11 cellular contexts compared by ENCODE assay signal in the genomic region with DNA sequence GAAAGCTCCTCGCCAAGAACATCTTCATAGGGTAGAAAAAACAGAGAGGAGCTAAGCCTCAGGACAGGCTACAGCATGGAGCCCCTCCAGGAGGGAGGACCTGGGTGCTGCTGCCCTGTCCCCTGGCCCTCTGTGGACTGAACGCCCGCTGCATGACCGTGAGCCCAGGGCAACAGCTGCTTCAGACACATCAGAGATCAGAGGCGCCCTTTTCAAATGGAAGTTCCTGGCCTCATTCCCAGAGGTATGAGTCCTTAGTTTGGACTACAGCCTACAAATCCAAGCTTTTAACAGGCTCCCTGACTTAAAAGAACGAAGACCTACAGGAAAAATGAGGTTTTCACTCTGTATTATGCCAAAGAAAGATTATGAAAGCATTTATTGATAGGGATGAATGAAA. TPM values are rescaled to one million over a fixed set of nuclear protein-coding genes. Genes with fewer than 3 reads are reported as not detected.
DNase-seq lines count a peak whose midpoint lies in the region; ATAC-seq, FAIRE-seq and TF ChIP-seq lines count a peak whose summit lies in the region.
"Had no signal": no experiment of that assay in that cellular context is flagged by ENCODE, and none has a peak within 500 bp of the region (broad histone marks: within the 10 kb centered on the region; RNA-seq: fewer than 3 reads in every experiment).

No MANE protein-coding gene starts in this region.

- H3K4me3 ChIP-seq in A549 (no peak overlapping the region), bronchial epithelial cell (ENCODE audit: low read depth, low read length) (no peak overlapping the region), right lobe of liver (no peak overlapping the region)
- H3K4me3 ChIP-seq: uterus had no signal

- no peak overlapping the region for H3K27ac ChIP-seq in A549
- H3K27ac ChIP-seq in right lobe of liver: no peak overlapping the region
- H3K27ac ChIP-seq: uterus had no signal

- CTCF ChIA-PET in A549 (lab: Yijun Ruan, JAX): interaction anchor here (0.7 to 2.9 kb wide), 2 partner anchors 13 to 556 kb away, joined by 3 to 15 read pairs; no protein-coding TSS in a partner anchor

- no peaks in the 10 kb centered on the region for H3K27me3 ChIP-seq in bronchial epithelial cell (ENCODE audit: control insufficient read depth, insufficient read depth, low read length)
- no peaks in the 10 kb centered on the region for H3K27me3 ChIP-seq in right lobe of liver
- H3K27me3 ChIP-seq: BE2C, uterus had no signal

- H3K9me3 ChIP-seq in A549 (peaks cover 12% of the 10 kb centered on the region), right lobe of liver (no peaks in the 10 kb centered on the region)
- H3K9me3 ChIP-seq: BE2C had no signal

- no peaks in the 10 kb centered on the region for H3K36me3 ChIP-seq in bronchial epithelial cell (ENCODE audit: control insufficient read depth, insufficient read depth, low read length)
- H3K36me3 ChIP-seq in right lobe of liver: no peaks in the 10 kb centered on the region
- H3K36me3 ChIP-seq: BE2C, uterus had no signal

- intact Hi-C loops in right lobe of liver (cut with DNase I): no loop called here

- H3K4me1 ChIP-seq in A549 (peaks cover 6% of the 10 kb centered on the region; the same call in 1 of the 3 replicates), right lobe of liver (no peaks in the 10 kb centered on the region)
- H3K4me1 ChIP-seq: BE2C, uterus had no signal

- ATAC-seq in A549 (peak; percentile 64 to 73), right lobe of liver (peak in 3 of 4 donors; percentile 13 to 23 (median 19)), GM18867 (IDR thresholded peaks at IDR 0.05; ENCODE audit: unreplicated experiment) (no peak), GM21390 (IDR thresholded peaks at IDR 0.05; ENCODE audit: unreplicated experiment) (no peak)

- H3K4me2 ChIP-seq in A549: peak overlapping the region; percentile 52

- DNase-seq in A549 (ENCODE audit: low read depth in 1 of 2, low spot score in 1 of 2) (peak in 1 of 2 experiments; percentile 22), HPDE6-E6E7 (ENCODE audit: extremely low spot score) (peak; percentile 41), bronchial epithelial cell (ENCODE audit: low read depth) (peak; percentile 88), right lobe of liver (no peak), middle frontal gyrus (ENCODE audit: extremely low spot score, low spot score) (no peak), MV-4-11 (lab: John Stamatoyannopoulos, UW) (no peak)
- DNase-seq: BE2C, nephron progenitor cell had no signal

- TF ChIP-seq CTCF in A549 (IDR thresholded peaks at IDR 0.05) (no peak), bronchial epithelial cell (IDR thresholded peaks at IDR 0.05; ENCODE audit: insufficient read depth, low read length, severe bottlenecking) (no peak), right lobe of liver (IDR thresholded peaks at IDR 0.05) (no peak)

- WGBS in A549 (ENCODE audit: missing lambda C conversion rate): 29% methylated on average over 6 of the region's 6 CpGs
- 72% methylated on average over 2 of the region's 6 CpGs for WGBS in right lobe of liver (ENCODE audit: insufficient coverage, low coverage, low lambda C conversion rate, missing lambda C conversion rate)

- TF ChIP-seq EP300 in A549 (IDR thresholded peaks at IDR 0.05): no peak

- TF ChIP-seq POLR2A in A549 (IDR thresholded peaks at IDR 0.05; ENCODE audit: low read length) (no peak), right lobe of liver (IDR thresholded peaks at IDR 0.05) (no peak)

- no peak for TF ChIP-seq RAD21 in A549 (conservative IDR thresholded peaks at IDR 0.05 in 1 of 2, IDR thresholded peaks at IDR 0.05 in 1 of 2)

- POLR2A ChIA-PET in A549 (lab: Yijun Ruan, JAX): interaction anchor here (1.5 kb wide), 1 partner anchor 48 kb away, joined by 14 read pairs; a partner anchor contains a TSS

- FAIRE-seq in A549 (lab: Jason Lieb, UNC) (no peak), bronchial epithelial cell (lab: Jason Lieb, UNC) (peak; percentile 72)

TF ChIP-seq in A549, 52 proteins besides CTCF, POLR2A, EP300 and RAD21:
- no peak for TF ChIP-seq SREBF2 (IDR thresholded peaks at IDR 0.05)

RNA-seq across cellular contexts. Expression of a gene that starts 48.5 kb away (rescaled TPM):
- polyA plus RNA-seq in A549 (2011; rRNA removed) (12.3 and 12.6 TPM in 2 replicates), A549 (2017; fragmentation: RNase III; extraction: RNeasy Plus Mini Kit Qiagen cat#74134 plus additional on column Dnase treatment) (5.0 to 5.6 TPM (median 5.1 TPM) in 3 replicates)
- 2.8 and 3.4 TPM in 2 replicates for polyA plus RNA-seq in A549 (2012; cell fraction: cytosol; rRNA removed)
- polyA plus RNA-seq in A549 (2012; cell fraction: nucleus; rRNA removed): 3.5 and 5.6 TPM in 2 replicates
- 9.1 and 9.7 TPM in 2 replicates for polyA minus RNA-seq in A549 (2011; rRNA and poly(A)+ RNA removed)
- total RNA-seq in bronchial epithelial cell (7.9 and 9.5 TPM in 2 replicates), right lobe of liver (1 to 10 TPM; 3.7 to 7.0 (median 4.2) TPM)

Comparison
In these comparisons a context has a peak if more than half of its experiments do, and no peak if none do; other contexts are left out.
1. ATAC-seq: peak in A549 (2 of 2) and right lobe of liver (3 of 4); none in GM18867 (single experiment) and GM21390 (single experiment).
2. DNase-seq: peak in HPDE6-E6E7 (single experiment) and bronchial epithelial cell (single experiment); none in right lobe of liver (0 of 3), middle frontal gyrus (single experiment) and MV-4-11 (single experiment).